24 cellular contexts compared by ENCODE assay signal in genomic region chr12:52229836-52230343, GRCh38. TPM values are rescaled to one million over a fixed set of nuclear protein-coding genes. Genes with fewer than 3 reads are reported as not detected.
A peak's percentile ranks its signal among the peaks of the same experiment; 100 is the strongest.
DNase-seq lines count a peak whose midpoint lies in the region; ATAC-seq, FAIRE-seq and TF ChIP-seq lines count a peak whose summit lies in the region.
"Had no signal": no experiment of that assay in that cellular context is flagged by ENCODE, and none has a peak within 500 bp of the region (broad histone marks: within the 10 kb centered on the region; RNA-seq: fewer than 3 reads in every experiment).

No MANE protein-coding gene starts in this region.

- H3K79me2 ChIP-seq in fibroblast of lung (ENCODE audit: control insufficient read depth, insufficient read depth, low read length): no peaks in the 10 kb centered on the region

- WGBS in spleen, 5 donors: 64 to 81% (median 75%) methylated on average over 2 of the region's 2 CpGs

- H3K4me1 Mint-ChIP-seq in HFFc6 (ENCODE audit: low read depth): peaks cover 71% of the 10 kb centered on the region
- H3K4me1 Mint-ChIP-seq: endodermal cell had no signal

- peaks cover 13% of the 10 kb centered on the region for H3K9me3 Mint-ChIP-seq in HFFc6
- H3K9me3 Mint-ChIP-seq: activated naive CD8-positive, alpha-beta T cell treated with anti-CD3 and anti-CD28 coated beads, Interleukin-2, amount 10 ng/mL, durations not matched to agents 7 days and 5 days; CD4-positive, alpha-beta T cell; endodermal cell had no signal

- no peak overlapping the region for H3K4me3 Mint-ChIP-seq in HFFc6
- H3K4me3 Mint-ChIP-seq: activated naive CD8-positive, alpha-beta T cell treated with anti-CD3 and anti-CD28 coated beads, Interleukin-2, amount 10 ng/mL, durations not matched to agents 7 days and 5 days; brain; CD4-positive, alpha-beta T cell; endodermal cell; memory B cell; naive thymus-derived CD4-positive, alpha-beta T cell had no signal

- H4K20me1 ChIP-seq in fibroblast of lung (ENCODE audit: control insufficient read depth, extremely low read depth, insufficient read depth, low read length): no peaks in the 10 kb centered on the region

- H3K27me3 ChIP-seq in fibroblast of lung (ENCODE audit: control insufficient read depth, insufficient read depth, low read length) (no peaks in the 10 kb centered on the region), spleen (replicated peaks in 1 of 7) (peaks cover 5 to 72% (median 22%) of the 10 kb centered on the region in 7 donors), right atrium auricular region (peaks cover 3 to 8% of the 10 kb centered on the region in 2 donors)
- H3K27me3 ChIP-seq: right lobe of liver had no signal

- H3K36me3 ChIP-seq in fibroblast of lung (ENCODE audit: control insufficient read depth, insufficient read depth, low read length) (no peaks in the 10 kb centered on the region), spleen (no peaks in the 10 kb centered on the region), right atrium auricular region (no peaks in the 10 kb centered on the region)
- H3K36me3 ChIP-seq: right lobe of liver had no signal

- H3K27me3 Mint-ChIP-seq in HFFc6 (ENCODE audit: insufficient read depth): peaks cover 3% of the 10 kb centered on the region

- no peak overlapping the region for H3K4me3 ChIP-seq in fibroblast of lung (replicated peaks in 1 of 4; ENCODE audit: control extremely low read depth in 1 of 4, insufficient read depth in 1 of 4, low read depth in 3 of 4, low read length in 4 of 4)
- H3K4me3 ChIP-seq in spleen: no peak overlapping the region
- H3K4me3 ChIP-seq in right atrium auricular region: no peak overlapping the region
- H3K4me3 ChIP-seq: coronary artery, right lobe of liver had no signal

- peak overlapping the region; percentile 74 for H3K4me2 ChIP-seq in fibroblast of lung (ENCODE audit: extremely low read depth, insufficient read depth, low read length)

- no peak for TF ChIP-seq CTCF in HFFc6 (IDR thresholded peaks at IDR 0.05)
- no peak for TF ChIP-seq CTCF in fibroblast of lung (conservative IDR thresholded peaks at IDR 0.05 in 1 of 2, IDR thresholded peaks at IDR 0.05 in 1 of 2; ENCODE audit: low read depth in 1 of 2, low read length in 2 of 2)
- no peak for TF ChIP-seq CTCF in spleen (IDR thresholded peaks at IDR 0.05 in 8 of 11, conservative IDR thresholded peaks at IDR 0.05 in 3 of 11)
- TF ChIP-seq CTCF in right atrium auricular region (IDR thresholded peaks at IDR 0.05): no peak

- no peak overlapping the region for H3K9ac ChIP-seq in fibroblast of lung (ENCODE audit: insufficient read depth, low read length)

- no peaks in the 10 kb centered on the region for H3K9me3 ChIP-seq in fibroblast of lung (ENCODE audit: control insufficient read depth, insufficient read depth, low read depth, low read length)
- no peaks in the 10 kb centered on the region for H3K9me3 ChIP-seq in spleen
- no peaks in the 10 kb centered on the region for H3K9me3 ChIP-seq in right atrium auricular region
- H3K9me3 ChIP-seq: right lobe of liver had no signal

- TF ChIP-seq POLR2A in spleen (IDR thresholded peaks at IDR 0.05): no peak

- H3K27ac ChIP-seq in fibroblast of lung (ENCODE audit: insufficient read depth, low read length) (peak overlapping the region; percentile 75), spleen (no peak overlapping the region), right atrium auricular region (no peak overlapping the region)
- H3K27ac ChIP-seq: HL-60, right lobe of liver had no signal

- intact Hi-C loops in spleen (cut with DNase I; ENCODE audit: low total_unique reads): no loop called here

- H2AFZ ChIP-seq in fibroblast of lung (ENCODE audit: low read length): no peak overlapping the region

- FAIRE-seq in GM19239 (lab: Jason Lieb, UNC): no peak
- FAIRE-seq: G401.6 had no signal

- DNase-seq in HFFc6: no peak
- no peak for DNase-seq in fibroblast of lung (ENCODE audit: low read depth in 2 of 2)
- peak; percentile 22 for DNase-seq in spleen
- no peak for DNase-seq in right atrium auricular region (ENCODE audit: low spot score)
- no peak for DNase-seq in GM19239 (ENCODE audit: insufficient read length, low spot score)
- DNase-seq in NK-92 treated with Interleukin-12 subunit alpha and Interleukin-12 subunit beta, amount 100 ng/mL, for 24 hours (lab: John Stamatoyannopoulos, UW): no peak
- DNase-seq: activated CD4-positive, alpha-beta T cell treated with anti-CD3 and anti-CD28 coated beads, Interleukin-2, amount 50 U/mL, for 4 hours; activated effector memory CD4-positive, alpha-beta T cell treated with Interleukin-2 at 50 U/mL for 16 hours; activated naive CD8-positive, alpha-beta T cell treated with anti-CD3 and anti-CD28 coated beads, Interleukin-2, amount 10 ng/mL, durations not matched to agents 7 days and 5 days; CD4-positive, alpha-beta T cell; endodermal cell; left cardiac atrium; naive thymus-derived CD4-positive, alpha-beta T cell; NCI-H1417; NCI-H510A; right lobe of liver had no signal

- peaks cover 26% of the 10 kb centered on the region for H3K4me1 ChIP-seq in fibroblast of lung (ENCODE audit: control insufficient read depth, extremely low read depth, insufficient read depth, low read length)
- H3K4me1 ChIP-seq in spleen: peaks cover 0 to 30% (median 15%) of the 10 kb centered on the region in 6 donors
- peaks cover 0 to 27% of the 10 kb centered on the region in 2 donors for H3K4me1 ChIP-seq in right atrium auricular region

- H3K36me3 Mint-ChIP-seq in HFFc6 (ENCODE audit: low read depth): peaks cover 11% of the 10 kb centered on the region
- H3K36me3 Mint-ChIP-seq: activated naive CD8-positive, alpha-beta T cell treated with anti-CD3 and anti-CD28 coated beads, Interleukin-2, amount 10 ng/mL, durations not matched to agents 7 days and 5 days; brain; memory B cell had no signal

- ATAC-seq in SK-N-SH treated with all-trans-retinoic acid at 6 μM for 48 hours (peak; percentile 29), HG03045 (IDR thresholded peaks at IDR 0.05; ENCODE audit: unreplicated experiment) (no peak)
- ATAC-seq: naive thymus-derived CD4-positive, alpha-beta T cell had no signal

- H3K27ac Mint-ChIP-seq in HFFc6: peak overlapping the region; percentile 75
- H3K27ac Mint-ChIP-seq: activated naive CD8-positive, alpha-beta T cell treated with anti-CD3 and anti-CD28 coated beads, Interleukin-2, amount 10 ng/mL, durations not matched to agents 7 days and 5 days; CD4-positive, alpha-beta T cell; endodermal cell; memory B cell had no signal

TF ChIP-seq in SK-N-SH treated with all-trans-retinoic acid at 6 μM for 48 hours, 23 proteins besides CTCF, POLR2A, EP300 and RAD21 (continues in another document):
- no peak for TF ChIP-seq CSDC2 (CRISPR knock-in tag; IDR thresholded peaks at IDR 0.05)
- TF ChIP-seq TCF4 (CRISPR knock-in tag; IDR thresholded peaks at IDR 0.05; ENCODE audit: borderline replicate concordance): no peak
- no peak for TF ChIP-seq CREB5 (CRISPR knock-in tag; IDR thresholded peaks at IDR 0.05; ENCODE audit: low read depth)

RNA-seq across cellular contexts. Expression of gene KRT7, which starts 3.2 kb away (rescaled TPM):
- 100 to 1,000 TPM in 2 of 6 experiments, 10 to 100 TPM in 4; 62.7 to 379 (median 67.5) TPM for total RNA-seq in HFFc6 (2021; fragmentation: NEBNext Ultra II Directional; extraction: Animal tissue kit (Norgen Biotek cat#: 25700))
- 3.1 and 3.5 TPM in 2 replicates for total RNA-seq in fibroblast of lung
- 3.1 and 8.6 TPM in 2 replicates for polyA plus RNA-seq in fibroblast of lung
- 2.6 and 11.8 TPM in 2 replicates for polyA plus RNA-seq in fibroblast of lung (2012)
- polyA minus RNA-seq in fibroblast of lung (ENCODE audit: low replicate concordance): 25.5 and 29.2 TPM in 2 replicates
- total RNA-seq in spleen: 1 to 10 TPM in 1 of 7 donors, under 1 TPM in 3, not detected in 3; 0.73 to 1.5 (median 0.83) TPM
- polyA plus RNA-seq in spleen: 1 to 10 TPM; 1.2 to 1.9 (median 1.6) TPM
- 10 to 100 TPM; 14.7 to 58.4 TPM for total RNA-seq in right atrium auricular region
- total RNA-seq: CD4-positive, alpha-beta T cell had no signal
- polyA plus RNA-seq: naive thymus-derived CD4-positive, alpha-beta T cell had no signal

RNA-seq across cellular contexts. Expression of gene KRT80, which starts 38.1 kb away (rescaled TPM):
- total RNA-seq in HFFc6 (2021; fragmentation: NEBNext Ultra II Directional; extraction: Animal tissue kit (Norgen Biotek cat#: 25700)): 1 to 10 TPM; 2.3 to 3.7 (median 2.8) TPM
- total RNA-seq in fibroblast of lung (under 0.01 and 0.17 TPM in 2 replicates), spleen (under 1 TPM in 2 of 7 donors, not detected in 5; 0.17 to 0.37 TPM), right atrium auricular region (1 to 10 TPM in 1 of 2 donors, under 1 TPM in 1; 0.30 to 1.5 TPM)
- polyA plus RNA-seq in fibroblast of lung (0.90 and 1.0 TPM in 2 replicates), spleen (under 1 TPM in 1 of 3 donors, not detected in 2; 0.03 TPM)
- 0.83 and 1.1 TPM in 2 replicates for polyA plus RNA-seq in fibroblast of lung (2012)
- 0.89 and 1.5 TPM in 2 replicates for polyA minus RNA-seq in fibroblast of lung (ENCODE audit: low replicate concordance)
- total RNA-seq: activated naive CD8-positive, alpha-beta T cell treated with anti-CD3 and anti-CD28 coated beads, Interleukin-2, amount 10 ng/mL, durations not matched to agents 7 days and 5 days; CD4-positive, alpha-beta T cell; subcutaneous adipose tissue had no signal
- polyA plus RNA-seq: naive thymus-derived CD4-positive, alpha-beta T cell had no signal

RNA-seq across cellular contexts. Expression of gene KRT86, which starts 44.6 kb away (rescaled TPM):
- total RNA-seq in HFFc6 (2021; fragmentation: NEBNext Ultra II Directional; extraction: Animal tissue kit (Norgen Biotek cat#: 25700)): under 1 TPM in 5 of 6 experiments, not detected in 1; 0.15 to 0.26 (median 0.19) TPM
- 0.17 TPM in 1 of 2 replicates, not detected in the other for total RNA-seq in fibroblast of lung
- 0.02 TPM in 1 of 2 replicates, not detected in the other for polyA plus RNA-seq in fibroblast of lung
- polyA plus RNA-seq in fibroblast of lung (2012): not detected in 2 replicates
- polyA minus RNA-seq in fibroblast of lung (ENCODE audit: low replicate concordance): not detected in 2 replicates
- total RNA-seq in spleen: under 1 TPM in 2 of 7 donors, not detected in 5; 0.17 to 0.26 TPM
- under 1 TPM in 2 of 3 donors, not detected in 1; 0.08 to 0.09 TPM for polyA plus RNA-seq in spleen
- total RNA-seq in right atrium auricular region: not detected
- total RNA-seq: CD4-positive, alpha-beta T cell; endodermal cell; left cardiac atrium; right lobe of liver had no signal
- polyA plus RNA-seq: naive thymus-derived CD4-positive, alpha-beta T cell had no signal
